Comparison of ENCODE assay signal across 1 cellular context in genomic region chr1:26351591-26352337, GRCh38.
TF ChIP-seq lines count a peak whose summit lies in the region.

No MANE protein-coding gene starts in this region.

TF ChIP-seq in HepG2, 621 proteins besides CTCF, POLR2A, EP300 and RAD21 (continued from another document and continues in another):
- no peak for TF ChIP-seq ZSCAN5A (CRISPR knock-in tag; IDR thresholded peaks at IDR 0.05; ENCODE audit: borderline replicate concordance)
- TF ChIP-seq ZBTB40 (IDR thresholded peaks at IDR 0.05): no peak
- TF ChIP-seq ZBTB40 (CRISPR knock-in tag; IDR thresholded peaks at IDR 0.05): no peak
- TF ChIP-seq FOXA3 (CRISPR knock-in tag; IDR thresholded peaks at IDR 0.05): peak; percentile 57; the same call in 1 of the 2 replicates
- 0 out of 2 replicates have a peak, but pooled peaks have one; percentile 17 for TF ChIP-seq ZNF816 (CRISPR knock-in tag; IDR thresholded peaks at IDR 0.05; ENCODE audit: borderline replicate concordance)
- TF ChIP-seq ZNF83 (CRISPR knock-in tag; IDR thresholded peaks at IDR 0.05; ENCODE audit: borderline replicate concordance): no peak
- no peak for TF ChIP-seq ATF6 (CRISPR knock-in tag; conservative IDR thresholded peaks at IDR 0.05)
- TF ChIP-seq ZNF333 (CRISPR knock-in tag; IDR thresholded peaks at IDR 0.05; ENCODE audit: borderline replicate concordance): no peak
- TF ChIP-seq KLF11 (CRISPR knock-in tag; IDR thresholded peaks at IDR 0.05): no peak
- TF ChIP-seq ZSCAN29 (CRISPR knock-in tag; conservative IDR thresholded peaks at IDR 0.05): no peak
- peak; percentile 55; the same call in 1 of the 2 replicates for TF ChIP-seq ZNF609 (CRISPR knock-in tag; IDR thresholded peaks at IDR 0.05; ENCODE audit: borderline replicate concordance)
- no peak for TF ChIP-seq ZBTB8A (CRISPR knock-in tag; IDR thresholded peaks at IDR 0.05; ENCODE audit: borderline replicate concordance, low read depth)
- no peak for TF ChIP-seq ARID4A (CRISPR knock-in tag; IDR thresholded peaks at IDR 0.05; ENCODE audit: borderline replicate concordance)
- TF ChIP-seq ZNF205 (CRISPR knock-in tag; IDR thresholded peaks at IDR 0.05): no peak
- TF ChIP-seq ZNF451 (CRISPR knock-in tag; IDR thresholded peaks at IDR 0.05): no peak
- peak; percentile 8 for TF ChIP-seq YY1 (IDR thresholded peaks at IDR 0.05; ENCODE audit: insufficient read depth, insufficient replicate concordance, low read depth, low read length)
- TF ChIP-seq ZNF34 (CRISPR knock-in tag; IDR thresholded peaks at IDR 0.05; ENCODE audit: borderline replicate concordance): no peak
- no peak for TF ChIP-seq MIER2 (CRISPR knock-in tag; IDR thresholded peaks at IDR 0.05)
- no peak for TF ChIP-seq TCF7 (IDR thresholded peaks at IDR 0.05; ENCODE audit: low read depth)
- TF ChIP-seq ZNF776 (CRISPR knock-in tag; IDR thresholded peaks at IDR 0.05): no peak
- no peak for TF ChIP-seq MAFK (conservative IDR thresholded peaks at IDR 0.05 in 1 of 2, IDR thresholded peaks at IDR 0.05 in 1 of 2; ENCODE audit: low read length in 2 of 2)
- no peak for TF ChIP-seq MAZ (IDR thresholded peaks at IDR 0.05; ENCODE audit: borderline replicate concordance, low read depth, low read length)
- no peak for TF ChIP-seq MAZ (CRISPR knock-in tag; IDR thresholded peaks at IDR 0.05; ENCODE audit: low read depth)
- no peak for TF ChIP-seq ZNF224 (CRISPR knock-in tag; IDR thresholded peaks at IDR 0.05)
- no peak for TF ChIP-seq ZBTB34 (CRISPR knock-in tag; IDR thresholded peaks at IDR 0.05)
- no peak for TF ChIP-seq ZNF18 (CRISPR knock-in tag; IDR thresholded peaks at IDR 0.05; ENCODE audit: insufficient replicate concordance)
- TF ChIP-seq HNF4A (CRISPR knock-in tag; IDR thresholded peaks at IDR 0.05): peak; percentile 59
- TF ChIP-seq MEIS1 (CRISPR knock-in tag; IDR thresholded peaks at IDR 0.05; ENCODE audit: borderline replicate concordance): no peak
- peak; percentile 92 for TF ChIP-seq NR2F6 (IDR thresholded peaks at IDR 0.05)
- TF ChIP-seq NR2F6 (CRISPR knock-in tag; IDR thresholded peaks at IDR 0.05): peak; percentile 92
- TF ChIP-seq SP1 (IDR thresholded peaks at IDR 0.05): no peak
- no peak for TF ChIP-seq SP1 (CRISPR knock-in tag; IDR thresholded peaks at IDR 0.05)
- peak; percentile 82 for TF ChIP-seq SALL1 (CRISPR knock-in tag; IDR thresholded peaks at IDR 0.05)
